23 cellular contexts compared by ENCODE assay signal in the genomic region with DNA sequence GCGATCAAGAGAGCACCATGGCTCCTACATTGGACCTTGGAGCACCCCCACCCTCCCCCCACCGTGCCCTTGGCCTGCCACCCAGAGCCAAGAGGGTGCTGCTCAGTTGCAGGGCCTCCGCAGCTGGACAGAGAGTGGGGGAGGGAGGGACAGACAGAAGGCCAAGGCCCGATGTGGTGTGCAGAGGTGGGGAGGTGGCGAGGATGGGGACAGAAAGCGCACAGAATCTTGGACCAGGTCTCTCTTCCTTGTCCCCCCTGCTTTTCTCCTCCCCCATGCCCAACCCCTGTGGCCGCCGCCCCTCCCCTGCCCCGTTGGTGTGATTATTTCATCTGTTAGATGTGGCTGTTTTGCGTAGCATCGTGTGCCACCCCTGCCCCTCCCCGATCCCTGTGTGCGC. TPM values are rescaled to one million over a fixed set of nuclear protein-coding genes. Genes with fewer than 3 reads are reported as not detected.
DNase-seq lines count a peak whose midpoint lies in the region; ATAC-seq and TF ChIP-seq lines count a peak whose summit lies in the region.
"Had no signal": no experiment of that assay in that cellular context is flagged by ENCODE, and none has a peak within 500 bp of the region (broad histone marks: within the 10 kb centered on the region; RNA-seq: fewer than 3 reads in every experiment).

No MANE protein-coding gene starts in this region.

- H3K9me3 Mint-ChIP-seq in T-helper 1 cell treated with Interleukin-12 subunit alpha and Interleukin-12 subunit beta and Interleukin-4 antibody, amounts not matched to agents 30 μg/mL and 1 μg/mL, for 36 hours, result no peaks in the 10 kb centered on the region
- no peaks in the 10 kb centered on the region for H3K9me3 Mint-ChIP-seq in stimulated activated memory B cell treated with anti-CD40 and anti-IgM and Interleukin-4, amounts not matched to agents 10 μg/mL and 1 μg/mL and 100 μg/mL, for 72 hours
- H3K9me3 Mint-ChIP-seq: activated B cell treated with CpG ODN at 0.5 μM for 24 hours; CD4-positive, CD25-positive, alpha-beta regulatory T cell; mesothelial cell of epicardium had no signal

- intact Hi-C loops in right cardiac atrium (cut with DNase I), result loop anchor here in 1 of 4 donors (10.0 kb wide), 1 partner anchor 173 kb away; no protein-coding TSS in a partner anchor

- H3K4me3 ChIP-seq in right cardiac atrium (ENCODE audit: low read length), result no peak overlapping the region
- H3K4me3 ChIP-seq: body of pancreas, transverse colon had no signal

- H3K27me3 ChIP-seq in right cardiac atrium (ENCODE audit: control insufficient read depth, insufficient read depth), result no peaks in the 10 kb centered on the region
- H3K27me3 ChIP-seq: body of pancreas, transverse colon had no signal

- POLR2A ChIA-PET in RWPE1 (lab: Yijun Ruan, JAX; ENCODE audit: low non-redundant PET), result no interaction called here

- H3K4me1 Mint-ChIP-seq in T-helper 1 cell treated with Interleukin-12 subunit alpha and Interleukin-12 subunit beta and Interleukin-4 antibody, amounts not matched to agents 30 μg/mL and 1 μg/mL, for 36 hours (ENCODE audit: low read depth), result peaks cover 34% of the 10 kb centered on the region
- H3K4me1 Mint-ChIP-seq in stimulated activated memory B cell treated with anti-CD40 and anti-IgM and Interleukin-4, amounts not matched to agents 10 μg/mL and 1 μg/mL and 100 μg/mL, for 72 hours, result peaks cover 69% of the 10 kb centered on the region

- H3K27ac ChIP-seq in RWPE1, result peak overlapping the region; percentile 97; the same call in 1 of the 2 replicates
- H3K27ac ChIP-seq in right cardiac atrium (ENCODE audit: low read length), result no peak overlapping the region

- peaks cover 6% of the 10 kb centered on the region for H3K36me3 Mint-ChIP-seq in T-helper 1 cell treated with Interleukin-12 subunit alpha and Interleukin-12 subunit beta and Interleukin-4 antibody, amounts not matched to agents 30 μg/mL and 1 μg/mL, for 36 hours (ENCODE audit: low read depth)
- peaks cover 31% of the 10 kb centered on the region for H3K36me3 Mint-ChIP-seq in stimulated activated memory B cell treated with anti-CD40 and anti-IgM and Interleukin-4, amounts not matched to agents 10 μg/mL and 1 μg/mL and 100 μg/mL, for 72 hours
- H3K36me3 Mint-ChIP-seq: CD4-positive, CD25-positive, alpha-beta regulatory T cell had no signal

- ATAC-seq in right cardiac atrium (no peak), HG02759 (IDR thresholded peaks at IDR 0.05; ENCODE audit: unreplicated experiment) (no peak)
- no peak for ATAC-seq in stimulated activated memory B cell treated with anti-CD40 and anti-IgM and Interleukin-4, amounts not matched to agents 10 μg/mL and 1 μg/mL and 100 μg/mL, for 72 hours
- ATAC-seq: body of pancreas, sciatic nerve had no signal

- H3K4me1 ChIP-seq in right cardiac atrium (ENCODE audit: control insufficient read depth, insufficient read depth, low read length), result peaks cover 2% of the 10 kb centered on the region

- DNase-seq in T-helper 1 cell (no peak), RWPE1 (ENCODE audit: low spot score) (no peak), right cardiac atrium (peak; percentile 35 to 75 (median 66)), HCEC 1CT (no peak)
- DNase-seq in activated CD4-positive, CD25-positive, alpha-beta regulatory T cell treated with anti-CD3 and anti-CD28 coated beads, Interleukin-2, amount 50 U/mL, for 72 hours, result no peak
- DNase-seq: 8988T; activated B cell treated with CpG ODN at 0.5 μM for 24 hours; activated gamma-delta T cell treated with Interleukin-2 at 50 U/mL for 16 hours; CD4-positive, CD25-positive, alpha-beta regulatory T cell; head of caudate nucleus; KG1; NCI-H1092 treated with DMSO at 0.1 percent for 48 hours; NCI-H2171 treated with DMSO at 0.1 percent for 48 hours; RPMI8226; stimulated activated CD4-positive, alpha-beta T cell treated with anti-CD3 and anti-CD28 coated beads, Interleukin-2, amount 100 ng/mL, for 48 hours; stimulated activated CD8-positive, alpha-beta memory T cell treated with anti-CD3 and anti-CD28 coated beads, Interleukin-4, amount 100 ng/mL, for 48 hours; transverse colon had no signal

- H3K9me3 ChIP-seq in right cardiac atrium (ENCODE audit: control insufficient read depth, low read length), result no peaks in the 10 kb centered on the region
- H3K9me3 ChIP-seq: body of pancreas, transverse colon had no signal

- peak overlapping the region; percentile 31 for H3K27ac Mint-ChIP-seq in T-helper 1 cell treated with Interleukin-12 subunit alpha and Interleukin-12 subunit beta and Interleukin-4 antibody, amounts not matched to agents 30 μg/mL and 1 μg/mL, for 36 hours
- H3K27ac Mint-ChIP-seq in stimulated activated memory B cell treated with anti-CD40 and anti-IgM and Interleukin-4, amounts not matched to agents 10 μg/mL and 1 μg/mL and 100 μg/mL, for 72 hours, result peak overlapping the region; percentile 98

- 83% methylated on average over 13 of the region's 13 CpGs for WGBS in right cardiac atrium

- H3K27me3 Mint-ChIP-seq in T-helper 1 cell treated with Interleukin-12 subunit alpha and Interleukin-12 subunit beta and Interleukin-4 antibody, amounts not matched to agents 30 μg/mL and 1 μg/mL, for 36 hours (ENCODE audit: low read depth), result no peaks in the 10 kb centered on the region
- no peaks in the 10 kb centered on the region for H3K27me3 Mint-ChIP-seq in stimulated activated memory B cell treated with anti-CD40 and anti-IgM and Interleukin-4, amounts not matched to agents 10 μg/mL and 1 μg/mL and 100 μg/mL, for 72 hours
- H3K27me3 Mint-ChIP-seq: activated B cell treated with CpG ODN at 0.5 μM for 24 hours; CD4-positive, CD25-positive, alpha-beta regulatory T cell had no signal

- no peak for TF ChIP-seq CTCF in RWPE1 (conservative IDR thresholded peaks at IDR 0.05; ENCODE audit: low read depth)

- H3K4me3 Mint-ChIP-seq in T-helper 1 cell treated with Interleukin-12 subunit alpha and Interleukin-12 subunit beta and Interleukin-4 antibody, amounts not matched to agents 30 μg/mL and 1 μg/mL, for 36 hours, result no peak overlapping the region
- H3K4me3 Mint-ChIP-seq in stimulated activated memory B cell treated with anti-CD40 and anti-IgM and Interleukin-4, amounts not matched to agents 10 μg/mL and 1 μg/mL and 100 μg/mL, for 72 hours, result no peak overlapping the region
- H3K4me3 Mint-ChIP-seq: activated B cell treated with CpG ODN at 0.5 μM for 24 hours had no signal

- CTCF ChIA-PET in RWPE1 (lab: Yijun Ruan, JAX), result interaction anchor here (0.6 to 0.9 kb wide), 2 partner anchors 18 to 37 kb away, joined by 3 read pairs; a partner anchor contains a TSS

RNA-seq across cellular contexts. Expression of a gene that starts 1.8 kb away (rescaled TPM):
- total RNA-seq in right cardiac atrium, result not detected
- polyA plus RNA-seq in right cardiac atrium, result not detected
- total RNA-seq: activated B cell treated with CpG ODN at 0.5 μM for 24 hours; body of pancreas; CD4-positive, CD25-positive, alpha-beta regulatory T cell; mesothelial cell of epicardium; sciatic nerve; transverse colon had no signal
- polyA plus RNA-seq: CD4-positive, CD25-positive, alpha-beta regulatory T cell had no signal

RNA-seq across cellular contexts. Expression of a gene that starts 2.0 kb away (rescaled TPM):
- 100 to 1,000 TPM; 262 to 339 (median 272) TPM for total RNA-seq in right cardiac atrium
- polyA plus RNA-seq in right cardiac atrium, result 441 TPM

RNA-seq across cellular contexts. Expression of a gene that starts 9.4 kb away (rescaled TPM):
- 10 to 100 TPM in 2 of 4 donors, 1 to 10 TPM in 2; 7.7 to 12.1 (median 9.3) TPM for total RNA-seq in right cardiac atrium
- 5.9 TPM for polyA plus RNA-seq in right cardiac atrium

RNA-seq across cellular contexts. Expression of a gene that starts 14.0 kb away (rescaled TPM):
- 10 to 100 TPM; 85.3 to 89.3 (median 88.6) TPM for total RNA-seq in right cardiac atrium
- polyA plus RNA-seq in right cardiac atrium, result 70.1 TPM

RNA-seq across cellular contexts. Expression of a gene that starts 27.4 kb away (rescaled TPM):
- 10 to 100 TPM; 29.6 to 42.1 (median 35.8) TPM for total RNA-seq in right cardiac atrium
- polyA plus RNA-seq in right cardiac atrium, result 17.8 TPM

Comparison
In these comparisons a context has a peak if more than half of its experiments do, and no peak if none do; other contexts are left out.
1. DNase-seq: peak in right cardiac atrium (3 of 3); none in T-helper 1 cell (0 of 5), RWPE1 (single experiment), HCEC 1CT (single experiment) and activated CD4-positive, CD25-positive, alpha-beta regulatory T cell treated with anti-CD3 and anti-CD28 coated beads, Interleukin-2, amount 50 U/mL, for 72 hours (single experiment).